12 cellular contexts compared by ENCODE assay signal in the genomic region with DNA sequence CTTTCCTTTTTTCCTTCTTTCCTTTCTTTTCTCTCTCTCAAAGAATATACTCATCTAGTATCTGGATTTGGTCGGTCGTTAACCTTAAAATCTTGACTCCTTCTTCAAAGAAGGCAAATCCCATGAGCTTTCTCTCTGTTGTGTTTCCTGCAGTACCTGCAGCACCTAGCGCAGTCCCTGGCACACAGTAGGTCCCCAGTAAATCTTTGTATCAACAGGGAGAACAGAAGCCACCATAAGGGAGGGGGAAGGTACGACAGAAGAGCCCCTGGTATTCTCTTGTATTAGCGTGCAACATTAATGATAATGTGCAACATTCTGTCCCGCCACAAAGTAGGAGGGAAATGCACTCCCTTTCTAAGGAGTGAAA.
DNase-seq lines count a peak whose midpoint lies in the region; ATAC-seq and TF ChIP-seq lines count a peak whose summit lies in the region.
"Had no signal": no experiment of that assay in that cellular context is flagged by ENCODE, and none has a peak within 500 bp of the region (broad histone marks: within the 10 kb centered on the region; RNA-seq: fewer than 3 reads in every experiment).

No MANE protein-coding gene starts in this region.

- no peaks in the 10 kb centered on the region for H3K36me3 ChIP-seq in duodenal mucosa (ENCODE audit: control insufficient read depth in 1 of 2, insufficient read depth in 2 of 2, low read length in 2 of 2)
- H3K36me3 ChIP-seq in muscle layer of duodenum (ENCODE audit: control insufficient read depth in 1 of 2, insufficient read depth in 2 of 2, low read length in 2 of 2): no peaks in the 10 kb centered on the region
- no peaks in the 10 kb centered on the region for H3K36me3 ChIP-seq in tibial artery
- no peaks in the 10 kb centered on the region for H3K36me3 ChIP-seq in mucosa of descending colon (ENCODE audit: low read depth)
- H3K36me3 ChIP-seq: neutrophil had no signal

- H3K9me3 ChIP-seq in duodenal mucosa (ENCODE audit: control insufficient read depth in 1 of 2, low read length in 2 of 2): no peaks in the 10 kb centered on the region
- H3K9me3 ChIP-seq in muscle layer of duodenum (ENCODE audit: control insufficient read depth in 1 of 2, low read length in 2 of 2): no peaks in the 10 kb centered on the region
- H3K9me3 ChIP-seq in tibial artery: no peaks in the 10 kb centered on the region
- no peaks in the 10 kb centered on the region for H3K9me3 ChIP-seq in mucosa of descending colon
- H3K9me3 ChIP-seq: neutrophil had no signal

- H3K4me1 Mint-ChIP-seq in IgD-negative memory B cell: peaks cover 0 to 15% (median 2%) of the 10 kb centered on the region in 3 donors

- H3K27ac Mint-ChIP-seq in IgD-negative memory B cell: peak overlapping the region in 1 of 3 donors; percentile 94
- H3K27ac Mint-ChIP-seq: T-helper 1 cell treated with Interleukin-12 subunit alpha and Interleukin-12 subunit beta and Interleukin-4 antibody, amounts not matched to agents 30 μg/mL and 1 μg/mL, for 36 hours had no signal

- H3K36me3 Mint-ChIP-seq in IgD-negative memory B cell: no peaks in the 10 kb centered on the region

- intact Hi-C loops in tibial artery (cut with DNase I; ENCODE audit: low total_unique reads) (no loop called here), mucosa of descending colon (cut with DNase I, micrococcal nuclease) (no loop called here)

- H3K27ac ChIP-seq in duodenal mucosa (ENCODE audit: low read depth, low read length): no peak overlapping the region
- H3K27ac ChIP-seq in muscle layer of duodenum (ENCODE audit: low read length): peak overlapping the region; percentile 63
- H3K27ac ChIP-seq in tibial artery: peak overlapping the region; percentile 71 to 80
- H3K27ac ChIP-seq: neutrophil had no signal

- DNase-seq in tibial artery (no peak), NCI-H187 (lab: John Stamatoyannopoulos, UW) (no peak), mucosa of descending colon (no peak)
- DNase-seq: activated CD8-positive, alpha-beta memory T cell treated with anti-CD3 and anti-CD28 coated beads, Interleukin-2, amount 50 U/mL, for 48 hours; NK-92 treated with Interleukin-12 subunit alpha and Interleukin-12 subunit beta, amount 100 ng/mL, for 24 hours had no signal

- TF ChIP-seq CTCF in tibial artery (IDR thresholded peaks at IDR 0.05) (no peak), mucosa of descending colon (IDR thresholded peaks at IDR 0.05) (no peak)

- ATAC-seq in GM18505 (IDR thresholded peaks at IDR 0.05; ENCODE audit: unreplicated experiment) (no peak), mucosa of descending colon (no peak), HG03354 (IDR thresholded peaks at IDR 0.05; ENCODE audit: poor library complexity, severe bottlenecking, unreplicated experiment) (no peak)

- no peak for TF ChIP-seq POLR2A in GM18505 (IDR thresholded peaks at IDR 0.05; ENCODE audit: borderline replicate concordance, extremely low read depth, insufficient read depth, insufficient read length)

- peaks cover 11% of the 10 kb centered on the region for H3K27me3 Mint-ChIP-seq in IgD-negative memory B cell

- peak overlapping the region in 1 of 2 donors; percentile 39 for H3K9ac ChIP-seq in duodenal mucosa (ENCODE audit: low read depth in 1 of 2, low read length in 2 of 2)

- no peaks in the 10 kb centered on the region for H3K27me3 ChIP-seq in duodenal mucosa (ENCODE audit: control insufficient read depth in 1 of 2, insufficient read depth in 2 of 2, low read length in 2 of 2)
- no peaks in the 10 kb centered on the region for H3K27me3 ChIP-seq in muscle layer of duodenum (ENCODE audit: low read depth, low read length)
- no peaks in the 10 kb centered on the region for H3K27me3 ChIP-seq in tibial artery

- peak overlapping the region; percentile 55 to 57 for H3K4me3 ChIP-seq in duodenal mucosa (ENCODE audit: low read depth in 1 of 2, low read length in 2 of 2)
- peak overlapping the region; percentile 64 to 70 for H3K4me3 ChIP-seq in muscle layer of duodenum (ENCODE audit: low read depth in 1 of 2, low read length in 2 of 2)
- H3K4me3 ChIP-seq in tibial artery: peak overlapping the region; percentile 64 to 70
- no peak overlapping the region for H3K4me3 ChIP-seq in mucosa of descending colon

- H3K4me1 ChIP-seq in duodenal mucosa (ENCODE audit: control insufficient read depth in 1 of 2, insufficient read depth in 2 of 2, low read length in 2 of 2): no peaks in the 10 kb centered on the region
- peaks cover 6 to 7% of the 10 kb centered on the region in 2 donors for H3K4me1 ChIP-seq in muscle layer of duodenum (ENCODE audit: control insufficient read depth in 1 of 2, insufficient read depth in 2 of 2, low read length in 2 of 2)
- peaks cover 0 to 18% (median 3%) of the 10 kb centered on the region in 4 donors for H3K4me1 ChIP-seq in tibial artery
- no peaks in the 10 kb centered on the region for H3K4me1 ChIP-seq in mucosa of descending colon (ENCODE audit: low read depth)

- peak overlapping the region; percentile 72 to 90 (median 86) for H3K4me3 Mint-ChIP-seq in IgD-negative memory B cell
- H3K4me3 Mint-ChIP-seq: T-helper 1 cell treated with Interleukin-12 subunit alpha and Interleukin-12 subunit beta and Interleukin-4 antibody, amounts not matched to agents 30 μg/mL and 1 μg/mL, for 36 hours had no signal

- H3K9me3 Mint-ChIP-seq in IgD-negative memory B cell: peaks cover 0 to 2% (median 0%) of the 10 kb centered on the region in 3 donors
- H3K9me3 Mint-ChIP-seq: T-helper 1 cell treated with Interleukin-12 subunit alpha and Interleukin-12 subunit beta and Interleukin-4 antibody, amounts not matched to agents 30 μg/mL and 1 μg/mL, for 36 hours had no signal
